In genomic region chr11:71200761-71201160, GRCh38 we compare ENCODE assay signal across 27 cellular contexts. TPM values are rescaled to one million over a fixed set of nuclear protein-coding genes. Genes with fewer than 3 reads are reported as not detected.
DNase-seq lines count a peak whose midpoint lies in the region; ATAC-seq, FAIRE-seq and TF ChIP-seq lines count a peak whose summit lies in the region.
"Had no signal": no experiment of that assay in that cellular context is flagged by ENCODE, and none has a peak within 500 bp of the region (broad histone marks: within the 10 kb centered on the region; RNA-seq: fewer than 3 reads in every experiment).

No MANE protein-coding gene starts in this region.

- peaks cover 6% of the 10 kb centered on the region for H3K4me1 Mint-ChIP-seq in CD14-positive monocyte
- no peaks in the 10 kb centered on the region for H3K4me1 Mint-ChIP-seq in chondrocyte (ENCODE audit: low read depth)
- H3K4me1 Mint-ChIP-seq in neural progenitor cell = peaks cover 5% of the 10 kb centered on the region

- H3K9me3 ChIP-seq in neural progenitor cell (ENCODE audit: low read depth) = no peaks in the 10 kb centered on the region
- H3K9me3 ChIP-seq in small intestine (ENCODE audit: control insufficient read depth, low read depth) = no peaks in the 10 kb centered on the region
- H3K9me3 ChIP-seq: BE2C had no signal

- H3K27me3 Mint-ChIP-seq in CD14-positive monocyte (ENCODE audit: low read depth in 3 of 3) (peaks cover 0 to 3% (median 2%) of the 10 kb centered on the region in 3 donors), chondrocyte (ENCODE audit: low read depth) (peaks cover 37% of the 10 kb centered on the region), neural progenitor cell (ENCODE audit: insufficient read depth, low read depth) (peaks cover 9% of the 10 kb centered on the region)

- H3K9ac ChIP-seq in neural progenitor cell = no peak overlapping the region

- intact Hi-C loops in CD14-positive monocyte (cut with micrococcal nuclease) = no loop called here

- H3K4me2 ChIP-seq in neural progenitor cell = no peak overlapping the region

- no peak overlapping the region for H3K27ac ChIP-seq in neural progenitor cell
- H3K27ac ChIP-seq in small intestine (ENCODE audit: low read depth in 1 of 2, low read length in 1 of 2) = no peak overlapping the region
- H3K27ac ChIP-seq: HL-60, RWPE1 had no signal

- no peaks in the 10 kb centered on the region for H3F3A ChIP-seq in neural progenitor cell (ENCODE audit: low read depth)

- no peak overlapping the region for H3K4me3 ChIP-seq in neural progenitor cell
- no peak overlapping the region for H3K4me3 ChIP-seq in small intestine (ENCODE audit: low read depth in 1 of 2, low read length in 2 of 2)

- H3K27ac Mint-ChIP-seq in CD14-positive monocyte (peak overlapping the region in 1 of 7 donors; percentile 59), chondrocyte (ENCODE audit: unreplicated experiment) (no peak overlapping the region), neural progenitor cell (peak overlapping the region; percentile 17)

- WGBS in small intestine, 3 donors = 77 to 93% (median 79%) methylated on average over 5 of the region's 5 CpGs

- H3K36me3 ChIP-seq in neural progenitor cell (no peaks in the 10 kb centered on the region), small intestine (ENCODE audit: control insufficient read depth in 2 of 2, insufficient read depth in 2 of 2, low read length in 2 of 2) (no peaks in the 10 kb centered on the region)
- H3K36me3 ChIP-seq: BE2C had no signal

- H3K27me3 ChIP-seq in neural progenitor cell (no peaks in the 10 kb centered on the region), small intestine (ENCODE audit: control insufficient read depth in 2 of 2, insufficient read depth in 2 of 2, low read length in 2 of 2) (no peaks in the 10 kb centered on the region)
- H3K27me3 ChIP-seq: BE2C had no signal

- no peaks in the 10 kb centered on the region for H4K20me1 ChIP-seq in neural progenitor cell (ENCODE audit: low read depth)

- peak; percentile 29 for FAIRE-seq in GM18507 (lab: Jason Lieb, UNC)
- no peak for FAIRE-seq in small intestine (lab: Jason Lieb, UNC)
- FAIRE-seq: G401.6, GM12892 had no signal

- H3K4me3 Mint-ChIP-seq in CD14-positive monocyte (no peak overlapping the region), chondrocyte (ENCODE audit: unreplicated experiment) (no peak overlapping the region), neural progenitor cell (no peak overlapping the region)

- H3K36me3 Mint-ChIP-seq in CD14-positive monocyte = no peaks in the 10 kb centered on the region
- no peaks in the 10 kb centered on the region for H3K36me3 Mint-ChIP-seq in chondrocyte (ENCODE audit: low read depth)
- H3K36me3 Mint-ChIP-seq in neural progenitor cell = no peaks in the 10 kb centered on the region

- H3K4me1 ChIP-seq in neural progenitor cell (no peaks in the 10 kb centered on the region), small intestine (ENCODE audit: control insufficient read depth in 2 of 2, insufficient read depth in 1 of 2, low read depth in 1 of 2, low read length in 1 of 2) (peaks cover 0 to 2% of the 10 kb centered on the region in 2 donors)
- H3K4me1 ChIP-seq: BE2C had no signal

- no peaks in the 10 kb centered on the region for H3K9me3 Mint-ChIP-seq in CD14-positive monocyte
- no peaks in the 10 kb centered on the region for H3K9me3 Mint-ChIP-seq in chondrocyte (ENCODE audit: low read depth)
- H3K9me3 Mint-ChIP-seq in neural progenitor cell = no peaks in the 10 kb centered on the region

- no peak for ATAC-seq in GM18519 (IDR thresholded peaks at IDR 0.05; ENCODE audit: low FRiP score, unreplicated experiment)
- ATAC-seq: HCT116 had no signal

- H2AFZ ChIP-seq in neural progenitor cell (replicated peaks) = no peak overlapping the region

- no peak for TF ChIP-seq CTCF in CD14-positive monocyte (IDR thresholded peaks at IDR 0.05)
- TF ChIP-seq CTCF in chondrocyte (IDR thresholded peaks at IDR 0.05) = no peak
- TF ChIP-seq CTCF in neural progenitor cell (IDR thresholded peaks at IDR 0.05) = no peak

- peak; percentile 9 for DNase-seq in CD14-positive monocyte (ENCODE audit: low spot score)
- no peak for DNase-seq in GM18507 (ENCODE audit: extremely low spot score, insufficient read length, low read depth)
- DNase-seq in chondrocyte (ENCODE audit: low spot score) = peak; percentile 44
- DNase-seq in neural progenitor cell (ENCODE audit: low spot score) = no peak
- no peak for DNase-seq in small intestine
- no peak for DNase-seq in NCI-H748 treated with DMSO at 0.1 percent for 48 hours (lab: John Stamatoyannopoulos, UW)
- DNase-seq in superior temporal gyrus (ENCODE audit: extremely low spot score) = no peak
- DNase-seq: 8988T, ACHN, BE2C, DMS153, Kasumi-1, NCI-H1092 treated with DMSO at 0.1 percent for 48 hours, NCI-H1436, NCI-H187, NCI-H2107, NCI-H524, NCI-H774, SHP77 had no signal

- H3K79me2 ChIP-seq in neural progenitor cell (ENCODE audit: low read depth) = no peaks in the 10 kb centered on the region

RNA-seq across cellular contexts. Expression of gene SHANK2, which starts 51.6 kb away (rescaled TPM):
- polyA plus RNA-seq in CD14-positive monocyte = not detected
- total RNA-seq in chondrocyte = 0.53 to 1.6 TPM (median 0.97 TPM) in 3 replicates
- total RNA-seq in neural progenitor cell (ENCODE audit: low replicate concordance) = 8.1 TPM in 2 replicates
- 1 to 10 TPM; 2.2 to 5.1 (median 2.4) TPM for polyA plus RNA-seq in small intestine
- total RNA-seq: H4, M059J had no signal

Comparison
In these comparisons a context has a peak if more than half of its experiments do, and no peak if none do; other contexts are left out.
1. DNase-seq: peak in CD14-positive monocyte (single experiment) and chondrocyte (single experiment); none in GM18507 (single experiment), neural progenitor cell (single experiment), small intestine (single experiment), NCI-H748 treated with DMSO at 0.1 percent for 48 hours (single experiment) and superior temporal gyrus (single experiment).